ENCODE assay signal across 15 cellular contexts in the genomic region with DNA sequence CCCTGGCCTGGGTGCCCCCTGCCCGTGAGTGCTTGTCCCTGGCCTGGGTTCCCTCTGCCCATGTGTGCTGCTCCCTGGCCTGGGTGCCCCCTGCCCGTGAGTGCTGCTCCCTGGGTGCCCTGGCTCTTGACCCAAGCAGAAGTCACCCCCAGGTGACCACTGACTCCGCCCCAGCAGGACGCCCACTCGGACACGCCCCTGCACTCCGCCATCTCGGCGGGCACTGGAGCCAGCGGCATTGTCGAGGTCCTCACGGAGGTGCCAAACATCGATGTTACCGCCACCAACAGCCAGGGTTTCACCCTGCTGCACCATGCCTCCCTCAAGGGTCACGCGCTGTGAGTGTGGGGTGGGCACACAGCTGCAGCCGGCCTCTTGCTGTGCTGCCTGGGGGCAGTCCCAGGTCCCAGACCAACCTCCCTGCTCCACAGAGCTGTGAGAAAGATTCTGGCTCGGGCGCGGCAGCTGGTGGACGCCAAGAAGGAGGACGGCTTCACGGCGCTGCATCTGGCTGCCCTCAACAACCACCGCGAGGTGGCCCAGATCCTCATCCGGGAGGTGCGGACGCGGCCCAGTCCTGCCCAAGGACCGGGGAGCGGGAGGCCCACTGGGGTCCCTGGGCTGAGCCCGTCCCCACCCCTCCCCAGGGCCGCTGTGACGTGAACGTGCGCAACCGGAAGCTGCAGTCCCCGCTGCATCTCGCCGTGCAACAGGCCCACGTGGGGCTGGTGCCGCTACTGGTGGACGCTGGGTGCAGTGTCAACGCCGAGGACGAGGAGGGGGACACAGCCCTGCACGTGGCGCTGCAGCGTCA. TPM values are rescaled to one million over a fixed set of nuclear protein-coding genes. Genes with fewer than 3 reads are reported as not detected.
A peak's percentile ranks its signal among the peaks of the same experiment; 100 is the strongest.
DNase-seq lines count a peak whose midpoint lies in the region; ATAC-seq and TF ChIP-seq lines count a peak whose summit lies in the region.
"Had no signal": no experiment of that assay in that cellular context is flagged by ENCODE, and none has a peak within 500 bp of the region (broad histone marks: within the 10 kb centered on the region; RNA-seq: fewer than 3 reads in every experiment).

No MANE protein-coding gene starts in this region.

- no peak for DNase-seq in CD4-positive, CD25-positive, alpha-beta regulatory T cell
- peak; percentile 48 for DNase-seq in HCT116 (ENCODE audit: low read depth, low spot score)
- DNase-seq in endodermal cell, result peak; percentile 48
- peak; percentile 60 for DNase-seq in natural killer cell treated with Interleukin-12 subunit alpha and Interleukin-12 subunit beta and Interleukin-15 and Interleukin-18, amount 100 ng/mL, for 72 hours (ENCODE audit: low spot score)
- DNase-seq in foreskin melanocyte, result no peak
- DNase-seq: COR-L47, Kasumi-1, NCI-H187 treated with DMSO at 0.1 percent for 48 hours, NCI-H774 had no signal

- TSS peak; percentile 94 for BruUV-seq in HCT116 (replicated peaks; lab: Mats Ljungman, UMichigan)

- TF ChIP-seq POLR2A in HCT116 (IDR thresholded peaks at IDR 0.05; ENCODE audit: borderline replicate concordance, extremely low read depth, insufficient read depth, insufficient read length), result peak; percentile 35

- H3K9ac ChIP-seq in HCT116 (ENCODE audit: low read length) (peak overlapping the region; percentile 86), endodermal cell (ENCODE audit: extremely low read depth, low read length, poor library complexity, severe bottlenecking) (no peak overlapping the region)
- H3K9ac ChIP-seq: parathyroid adenoma had no signal

- intact Hi-C loops in HCT116 (cut with micrococcal nuclease), result no loop called here

- H3K36me3 Mint-ChIP-seq in CD4-positive, CD25-positive, alpha-beta regulatory T cell, result no peaks in the 10 kb centered on the region
- peaks cover 2% of the 10 kb centered on the region for H3K36me3 Mint-ChIP-seq in endodermal cell (ENCODE audit: low read depth)
- H3K36me3 Mint-ChIP-seq in natural killer cell treated with Interleukin-12 subunit alpha and Interleukin-12 subunit beta and Interleukin-15 and Interleukin-18, amount 100 ng/mL, for 72 hours, result no peaks in the 10 kb centered on the region
- H3K36me3 Mint-ChIP-seq: brain had no signal

- no peaks in the 10 kb centered on the region for H3K36me3 ChIP-seq in CD4-positive, CD25-positive, alpha-beta regulatory T cell (ENCODE audit: control insufficient read depth, insufficient read depth, low read length)
- H3K36me3 ChIP-seq in HCT116 (ENCODE audit: control insufficient read depth in 1 of 2, insufficient read depth in 2 of 2, low read length in 2 of 2) (no peaks in the 10 kb centered on the region), endodermal cell (ENCODE audit: control insufficient read depth, insufficient read depth, low read length) (no peaks in the 10 kb centered on the region)

- peak overlapping the region in 1 of 3 donors; percentile 14 for H3K27ac Mint-ChIP-seq in CD4-positive, CD25-positive, alpha-beta regulatory T cell
- no peak overlapping the region for H3K27ac Mint-ChIP-seq in endodermal cell
- no peak overlapping the region for H3K27ac Mint-ChIP-seq in natural killer cell treated with Interleukin-12 subunit alpha and Interleukin-12 subunit beta and Interleukin-15 and Interleukin-18, amount 100 ng/mL, for 72 hours
- H3K27ac Mint-ChIP-seq: brain had no signal

- H3K79me2 ChIP-seq in HCT116 (ENCODE audit: insufficient read depth, low read length), result peaks cover 13% of the 10 kb centered on the region; the same call in 1 of the 2 replicates
- H3K79me2 ChIP-seq: parathyroid adenoma had no signal

- CTCF ChIA-PET in HCT116 (lab: Charles Lee), result interaction anchor here (1.1 to 1.6 kb wide), 5 partner anchors 8 to 281 kb away, joined by 3 to 6 read pairs (median 5); a partner anchor contains a TSS

- WGBS in endodermal cell (ENCODE audit: insufficient coverage in 1 of 2, insufficient read length in 1 of 2), 2 experiments, result 95 to 96% methylated on average over 29 to 50 of the region's 50 CpGs

- H3K4me2 ChIP-seq in HCT116 (ENCODE audit: low read length), result peak overlapping the region; percentile 84

- H2AFZ ChIP-seq in HCT116 (ENCODE audit: low read depth, low read length, poor library complexity, severe bottlenecking), result no peak overlapping the region
- H2AFZ ChIP-seq: parathyroid adenoma had no signal

- peak overlapping the region; percentile 79 for H3K27ac ChIP-seq in CD4-positive, CD25-positive, alpha-beta regulatory T cell (ENCODE audit: insufficient read depth, low read length, poor library complexity, severe bottlenecking)
- H3K27ac ChIP-seq in HCT116 (ENCODE audit: low read depth, low read length) (peak overlapping the region; percentile 99), endodermal cell (ENCODE audit: low read depth, low read length) (no peak overlapping the region)
- H3K27ac ChIP-seq: parathyroid adenoma, SJSA1 had no signal

- no peak for TF ChIP-seq RAD21 in HCT116 (IDR thresholded peaks at IDR 0.05; ENCODE audit: low read depth)

- H3K9me3 ChIP-seq in CD4-positive, CD25-positive, alpha-beta regulatory T cell (ENCODE audit: control insufficient read depth in 2 of 2, low read length in 2 of 2), result no peaks in the 10 kb centered on the region
- H3K9me3 ChIP-seq in HCT116 (ENCODE audit: control insufficient read depth in 1 of 2, insufficient read depth in 1 of 2, low read depth in 1 of 2, low read length in 2 of 2), result no peaks in the 10 kb centered on the region
- no peaks in the 10 kb centered on the region for H3K9me3 ChIP-seq in endodermal cell (ENCODE audit: control insufficient read depth, low read length)
- H3K9me3 ChIP-seq: SJSA1 had no signal

- H4K20me1 ChIP-seq in HCT116 (ENCODE audit: insufficient read depth), result no peaks in the 10 kb centered on the region

- TF ChIP-seq CTCF in HCT116 (IDR thresholded peaks at IDR 0.05 in 2 of 3, conservative IDR thresholded peaks at IDR 0.05 in 1 of 3; ENCODE audit: borderline replicate concordance in 1 of 3, insufficient read depth in 1 of 3, low read depth in 2 of 3, low read length in 2 of 3), result 0 out of 6 replicates have a peak, but pooled peaks of 1 of the 3 experiments have one; percentile 4
- TF ChIP-seq CTCF in endodermal cell (conservative IDR thresholded peaks at IDR 0.05), result no peak

- peaks cover 0 to 2% (median 0%) of the 10 kb centered on the region in 7 donors for H3K9me3 Mint-ChIP-seq in CD4-positive, CD25-positive, alpha-beta regulatory T cell
- peaks cover 2% of the 10 kb centered on the region for H3K9me3 Mint-ChIP-seq in endodermal cell
- no peaks in the 10 kb centered on the region for H3K9me3 Mint-ChIP-seq in natural killer cell treated with Interleukin-12 subunit alpha and Interleukin-12 subunit beta and Interleukin-15 and Interleukin-18, amount 100 ng/mL, for 72 hours
- H3K9me3 Mint-ChIP-seq: brain had no signal

- H3K4me3 ChIP-seq in CD4-positive, CD25-positive, alpha-beta regulatory T cell (ENCODE audit: low read depth, low read length), result no peak overlapping the region
- H3K4me3 ChIP-seq in HCT116 (replicated peaks in 1 of 2; ENCODE audit: low read depth in 1 of 2, low read length in 2 of 2) (peak overlapping the region; percentile 69 to 88), endodermal cell (ENCODE audit: low read length) (no peak overlapping the region)
- H3K4me3 ChIP-seq: SJSA1 had no signal

- no peaks in the 10 kb centered on the region for H3K27me3 ChIP-seq in CD4-positive, CD25-positive, alpha-beta regulatory T cell (ENCODE audit: control insufficient read depth, insufficient read depth, low read length)
- H3K27me3 ChIP-seq in HCT116 (ENCODE audit: insufficient read depth, low read length), result no peaks in the 10 kb centered on the region
- H3K27me3 ChIP-seq in endodermal cell (ENCODE audit: control insufficient read depth, insufficient read depth, low read length, poor library complexity, severe bottlenecking), result peaks cover 14% of the 10 kb centered on the region
- H3K27me3 ChIP-seq: SJSA1 had no signal

- peak overlapping the region in 2 of 4 donors; percentile 43 to 51 for H3K4me3 Mint-ChIP-seq in CD4-positive, CD25-positive, alpha-beta regulatory T cell
- no peak overlapping the region for H3K4me3 Mint-ChIP-seq in endodermal cell
- H3K4me3 Mint-ChIP-seq in natural killer cell treated with Interleukin-12 subunit alpha and Interleukin-12 subunit beta and Interleukin-15 and Interleukin-18, amount 100 ng/mL, for 72 hours, result no peak overlapping the region
- H3K4me3 Mint-ChIP-seq: brain had no signal

- ATAC-seq in CD4-positive, CD25-positive, alpha-beta regulatory T cell (ENCODE audit: low read depth in 2 of 2), result no peak
- ATAC-seq in HCT116 (peak; percentile 54), HG03095 (IDR thresholded peaks at IDR 0.05; ENCODE audit: unreplicated experiment) (no peak), HG02885 (IDR thresholded peaks at IDR 0.05; ENCODE audit: poor library complexity, unreplicated experiment) (no peak), HG03521 (IDR thresholded peaks at IDR 0.05; ENCODE audit: unreplicated experiment) (no peak)
- ATAC-seq in natural killer cell treated with Interleukin-12 subunit alpha and Interleukin-12 subunit beta and Interleukin-15 and Interleukin-18, amount 100 ng/mL, for 72 hours, result no peak

- H3K27me3 Mint-ChIP-seq in CD4-positive, CD25-positive, alpha-beta regulatory T cell, result peaks cover 6% of the 10 kb centered on the region
- H3K27me3 Mint-ChIP-seq in endodermal cell (ENCODE audit: insufficient read depth), result peaks cover 12% of the 10 kb centered on the region
- no peaks in the 10 kb centered on the region for H3K27me3 Mint-ChIP-seq in natural killer cell treated with Interleukin-12 subunit alpha and Interleukin-12 subunit beta and Interleukin-15 and Interleukin-18, amount 100 ng/mL, for 72 hours

- H3K4me1 Mint-ChIP-seq in CD4-positive, CD25-positive, alpha-beta regulatory T cell, result peaks cover 0 to 6% (median 3%) of the 10 kb centered on the region in 4 donors
- no peaks in the 10 kb centered on the region for H3K4me1 Mint-ChIP-seq in endodermal cell
- H3K4me1 Mint-ChIP-seq in natural killer cell treated with Interleukin-12 subunit alpha and Interleukin-12 subunit beta and Interleukin-15 and Interleukin-18, amount 100 ng/mL, for 72 hours (ENCODE audit: low read depth in 2 of 2), result peaks cover 10% of the 10 kb centered on the region in 2 donors
- H3K4me1 Mint-ChIP-seq: brain had no signal

- peaks cover 29% of the 10 kb centered on the region for H3K4me1 ChIP-seq in CD4-positive, CD25-positive, alpha-beta regulatory T cell (ENCODE audit: control insufficient read depth, insufficient read depth, low read length, poor library complexity, severe bottlenecking)
- H3K4me1 ChIP-seq in HCT116 (ENCODE audit: control insufficient read depth in 1 of 2, insufficient read depth in 2 of 2, low read length in 2 of 2), result peaks cover 4 to 38% of the 10 kb centered on the region in 2 experiments
- H3K4me1 ChIP-seq in endodermal cell (ENCODE audit: control insufficient read depth, insufficient read depth, low read length), result no peaks in the 10 kb centered on the region
- H3K4me1 ChIP-seq: parathyroid adenoma, SJSA1 had no signal

- RAD21 ChIA-PET in HCT116 (lab: Charles Lee; ENCODE audit: low non-redundant PET in 1 of 2, low total read pairs in 2 of 2, uncharacterized antibody in 2 of 2, unreplicated experiment in 2 of 2), result no interaction called here

- no peaks in the 10 kb centered on the region for H3K9me2 ChIP-seq in HCT116 (ENCODE audit: insufficient read depth)

- POLR2A ChIA-PET in HCT116 (lab: Charles Lee), result interaction anchor here (0.8 to 2.4 kb wide), 3 partner anchors 10 to 118 kb away, joined by 3 to 15 read pairs (median 6); a partner anchor contains a TSS

RNA-seq across cellular contexts. Expression of a gene that starts 3.9 kb away (rescaled TPM):
- 4.1 TPM for total RNA-seq in CD4-positive, CD25-positive, alpha-beta regulatory T cell
- polyA plus RNA-seq in CD4-positive, CD25-positive, alpha-beta regulatory T cell, result under 1 TPM in 2 of 4 donors, not detected in 2; 0.18 to 0.21 TPM
- 8.7 TPM for total RNA-seq in HCT116 (2021; ENCODE audit: unreplicated experiment)
- polyA plus RNA-seq in HCT116 (2012), result 0.87 and 1.5 TPM in 2 replicates
- 10 to 100 TPM; 14.7 to 19.9 TPM for total RNA-seq in endodermal cell
- polyA plus RNA-seq in endodermal cell (2013, experiment 1 of 2), result 10.1 TPM
- 10.4 TPM for polyA plus RNA-seq in endodermal cell (2013, experiment 2 of 2)
- total RNA-seq in natural killer cell treated with Interleukin-12 subunit alpha and Interleukin-12 subunit beta and Interleukin-15 and Interleukin-18, amount 100 ng/mL, for 72 hours, result 1 to 10 TPM; 4.9 to 6.1 TPM

RNA-seq across cellular contexts. Expression of a gene that starts 12.7 kb away (rescaled TPM):
- 58.2 TPM for total RNA-seq in CD4-positive, CD25-positive, alpha-beta regulatory T cell
- 10 to 100 TPM; 15.9 to 20.6 (median 19.0) TPM for polyA plus RNA-seq in CD4-positive, CD25-positive, alpha-beta regulatory T cell
- total RNA-seq in HCT116 (2021; ENCODE audit: unreplicated experiment) (194 TPM), endodermal cell (10 to 100 TPM; 77.4 to 97.9 TPM)
- 136 and 167 TPM in 2 replicates for polyA plus RNA-seq in HCT116 (2012)
- 46.2 TPM for polyA plus RNA-seq in endodermal cell (2013, experiment 1 of 2)
- polyA plus RNA-seq in endodermal cell (2013, experiment 2 of 2), result 42.1 TPM
- 10 to 100 TPM; 29.3 to 43.5 TPM for total RNA-seq in natural killer cell treated with Interleukin-12 subunit alpha and Interleukin-12 subunit beta and Interleukin-15 and Interleukin-18, amount 100 ng/mL, for 72 hours

RNA-seq across cellular contexts. Expression of a gene that starts 28.1 kb away (rescaled TPM):
- 0.96 TPM for total RNA-seq in CD4-positive, CD25-positive, alpha-beta regulatory T cell
- polyA plus RNA-seq in CD4-positive, CD25-positive, alpha-beta regulatory T cell, result under 1 TPM; 0.21 to 0.37 (median 0.29) TPM
- 8.4 TPM for total RNA-seq in HCT116 (2021; ENCODE audit: unreplicated experiment)
- polyA plus RNA-seq in HCT116 (2012), result 4.1 and 6.1 TPM in 2 replicates
- 10 to 100 TPM; 10.4 to 10.8 TPM for total RNA-seq in endodermal cell
- polyA plus RNA-seq in endodermal cell (2013, experiment 1 of 2), result 6.0 TPM
- polyA plus RNA-seq in endodermal cell (2013, experiment 2 of 2), result 5.7 TPM
- 1 to 10 TPM in 1 of 2 donors, under 1 TPM in 1; 0.81 to 2.4 TPM for total RNA-seq in natural killer cell treated with Interleukin-12 subunit alpha and Interleukin-12 subunit beta and Interleukin-15 and Interleukin-18, amount 100 ng/mL, for 72 hours

RNA-seq across cellular contexts. Expression of a gene that starts 30.8 kb away (rescaled TPM):
- total RNA-seq in CD4-positive, CD25-positive, alpha-beta regulatory T cell, result 47.2 TPM
- polyA plus RNA-seq in CD4-positive, CD25-positive, alpha-beta regulatory T cell, result 10 to 100 TPM in 1 of 4 donors, 1 to 10 TPM in 3; 9.3 to 11.3 (median 9.7) TPM
- total RNA-seq in HCT116 (2021; ENCODE audit: unreplicated experiment) (31.5 TPM), endodermal cell (10 to 100 TPM; 31.8 to 33.6 TPM)
- polyA plus RNA-seq in HCT116 (2012), result 30.9 and 32.5 TPM in 2 replicates
- 42.7 TPM for polyA plus RNA-seq in endodermal cell (2013, experiment 1 of 2)
- 37.7 TPM for polyA plus RNA-seq in endodermal cell (2013, experiment 2 of 2)
- 10 to 100 TPM; 37.2 to 51.7 TPM for total RNA-seq in natural killer cell treated with Interleukin-12 subunit alpha and Interleukin-12 subunit beta and Interleukin-15 and Interleukin-18, amount 100 ng/mL, for 72 hours

RNA-seq across cellular contexts. Expression of a gene that starts 53.4 kb away (rescaled TPM):
- 104 TPM for total RNA-seq in CD4-positive, CD25-positive, alpha-beta regulatory T cell
- 100 to 1,000 TPM; 185 to 279 (median 217) TPM for polyA plus RNA-seq in CD4-positive, CD25-positive, alpha-beta regulatory T cell
- total RNA-seq in HCT116 (2021; ENCODE audit: unreplicated experiment), result 134 TPM
- 76.4 and 94.8 TPM in 2 replicates for polyA plus RNA-seq in HCT116 (2012)
- 100 to 1,000 TPM; 133 to 138 TPM for total RNA-seq in endodermal cell
- 130 TPM for polyA plus RNA-seq in endodermal cell (2013, experiment 1 of 2)
- 116 TPM for polyA plus RNA-seq in endodermal cell (2013, experiment 2 of 2)
- total RNA-seq in natural killer cell treated with Interleukin-12 subunit alpha and Interleukin-12 subunit beta and Interleukin-15 and Interleukin-18, amount 100 ng/mL, for 72 hours, result 100 to 1,000 TPM in 1 of 2 donors, 10 to 100 TPM in 1; 97.6 to 146 TPM

Comparison
In these comparisons a context has a peak if more than half of its experiments do, and no peak if none do; other contexts are left out.
1. DNase-seq: peak in HCT116 (single experiment), endodermal cell (single experiment) and natural killer cell treated with Interleukin-12 subunit alpha and Interleukin-12 subunit beta and Interleukin-15 and Interleukin-18, amount 100 ng/mL, for 72 hours (single experiment); none in CD4-positive, CD25-positive, alpha-beta regulatory T cell (0 of 3) and foreskin melanocyte (single experiment).
2. H3K4me3 ChIP-seq: peak in HCT116 (2 of 2); none in CD4-positive, CD25-positive, alpha-beta regulatory T cell (single experiment) and endodermal cell (single experiment).